2 cellular contexts compared by ENCODE assay signal in genomic region chrX:74343970-74344622, GRCh38.
TF ChIP-seq lines count a peak whose summit lies in the region.

No MANE protein-coding gene starts in this region.

TF ChIP-seq in HEK293, 187 proteins besides CTCF, POLR2A, EP300 and RAD21 (continued from another document and continues in another):
- TF ChIP-seq ZBTB11 (tag by site-specific recombination; conservative IDR thresholded peaks at IDR 0.05; ENCODE audit: low read depth) (no peak), ZSCAN30 (tag by site-specific recombination; IDR thresholded peaks at IDR 0.05) (peak; percentile 76; the same call in 1 of the 2 replicates), YY1 (tag by site-specific recombination; IDR thresholded peaks at IDR 0.05) (no peak), ZNF341 (tag by site-specific recombination; IDR thresholded peaks at IDR 0.05; ENCODE audit: low read depth) (no peak), IKZF3 (tag by site-specific recombination; IDR thresholded peaks at IDR 0.05) (peak; percentile 97), MEIS1 (CRISPR knock-in tag; IDR thresholded peaks at IDR 0.05; ENCODE audit: borderline replicate concordance) (no peak), ZNF426 (tag by site-specific recombination; IDR thresholded peaks at IDR 0.05) (no peak), ZNF549 (tag by site-specific recombination; IDR thresholded peaks at IDR 0.05) (no peak), ZNF571 (tag by site-specific recombination; IDR thresholded peaks at IDR 0.05) (no peak), PRDM6 (tag by site-specific recombination; IDR thresholded peaks at IDR 0.05) (peak; percentile 74), ZNF555 (tag by site-specific recombination; conservative IDR thresholded peaks at IDR 0.05) (no peak), ZNF596 (tag by site-specific recombination; IDR thresholded peaks at IDR 0.05) (0 out of 2 replicates have a peak, but pooled peaks have one; percentile 53), ZXDB (tag by site-specific recombination; IDR thresholded peaks at IDR 0.05) (peak; percentile 89), BCL6B (tag by site-specific recombination; IDR thresholded peaks at IDR 0.05) (no peak), ZNF138 (tag by site-specific recombination; IDR thresholded peaks at IDR 0.05; ENCODE audit: borderline replicate concordance) (no peak), ZNF514 (tag by site-specific recombination; IDR thresholded peaks at IDR 0.05) (no peak), ZNF654 (tag by site-specific recombination; IDR thresholded peaks at IDR 0.05; ENCODE audit: low read depth) (peak; percentile 97), ZNF548 (tag by site-specific recombination; IDR thresholded peaks at IDR 0.05) (no peak), ZNF791 (tag by site-specific recombination; IDR thresholded peaks at IDR 0.05) (no peak), ZNF837 (tag by site-specific recombination; IDR thresholded peaks at IDR 0.05) (no peak), SALL2 (tag by site-specific recombination; IDR thresholded peaks at IDR 0.05; ENCODE audit: borderline replicate concordance) (no peak), ZNF423 (tag by site-specific recombination; IDR thresholded peaks at IDR 0.05) (peak; percentile 90), ZNF121 (tag by site-specific recombination; IDR thresholded peaks at IDR 0.05) (no peak), ZEB2 (tag by site-specific recombination; IDR thresholded peaks at IDR 0.05) (peak; percentile 81), ZNF626 (tag by site-specific recombination; IDR thresholded peaks at IDR 0.05) (no peak), OVOL3 (tag by site-specific recombination; IDR thresholded peaks at IDR 0.05) (no peak), ZSCAN23 (tag by site-specific recombination; IDR thresholded peaks at IDR 0.05) (no peak), EGR2 (tag by site-specific recombination; IDR thresholded peaks at IDR 0.05; ENCODE audit: low read depth) (no peak), ZNF530 (tag by site-specific recombination; IDR thresholded peaks at IDR 0.05; ENCODE audit: low read depth) (no peak), MYNN (tag by site-specific recombination; IDR thresholded peaks at IDR 0.05; ENCODE audit: borderline replicate concordance) (no peak), ZNF558 (tag by site-specific recombination; IDR thresholded peaks at IDR 0.05) (0 out of 2 replicates have a peak, but pooled peaks have one; percentile 56), ZNF488 (tag by site-specific recombination; IDR thresholded peaks at IDR 0.05) (no peak), ZNF621 (tag by site-specific recombination; IDR thresholded peaks at IDR 0.05) (no peak)

TF ChIP-seq in K562, 482 proteins besides CTCF, POLR2A, EP300 and RAD21 (continued from another document):
- no peak for TF ChIP-seq NR2C2 (CRISPR knock-in tag; IDR thresholded peaks at IDR 0.05)
- TF ChIP-seq NR2C2 (tag; IDR thresholded peaks at IDR 0.05): peak; percentile 48; the same call in 1 of the 2 replicates
- no peak for TF ChIP-seq ZBTB7A (IDR thresholded peaks at IDR 0.05; ENCODE audit: borderline replicate concordance, control insufficient read depth, low read depth, low read length)
- peak; percentile 10 for TF ChIP-seq CTCFL (IDR thresholded peaks at IDR 0.05; ENCODE audit: borderline replicate concordance, insufficient read depth, low read depth, low read length, poor library complexity, severe bottlenecking)
- peak; percentile 91 for TF ChIP-seq SPI1 (IDR thresholded peaks at IDR 0.05; ENCODE audit: borderline replicate concordance, low read depth, low read length)
- 0 out of 2 replicates have a peak, but pooled peaks have one; percentile 39 for TF ChIP-seq SMC3 (conservative IDR thresholded peaks at IDR 0.05; ENCODE audit: insufficient read depth, low read depth, low read length)
- no peak for TF ChIP-seq ZNF324 (CRISPR knock-in tag; IDR thresholded peaks at IDR 0.05)
- TF ChIP-seq ZNF740 (CRISPR knock-in tag; IDR thresholded peaks at IDR 0.05): no peak
- TF ChIP-seq ZNF740 (tag; IDR thresholded peaks at IDR 0.05): no peak
- TF ChIP-seq NFIC (IDR thresholded peaks at IDR 0.05): peak; percentile 90
- no peak for TF ChIP-seq ZHX1 (conservative IDR thresholded peaks at IDR 0.05; ENCODE audit: low read length)
- TF ChIP-seq ZNF592 (IDR thresholded peaks at IDR 0.05): no peak
- no peak for TF ChIP-seq TGIF2 (CRISPR knock-in tag; IDR thresholded peaks at IDR 0.05)
- TF ChIP-seq ZNF584 (CRISPR knock-in tag; IDR thresholded peaks at IDR 0.05; ENCODE audit: low read depth): no peak
- TF ChIP-seq NR2C1 (IDR thresholded peaks at IDR 0.05): no peak
- peak; percentile 47 for TF ChIP-seq NR2C1 (tag; IDR thresholded peaks at IDR 0.05)
